In genomic region chr20:24572862-24573261, GRCh38 we compare ENCODE assay signal across 21 cellular contexts.
DNase-seq lines count a peak whose midpoint lies in the region; ATAC-seq and TF ChIP-seq lines count a peak whose summit lies in the region.
"Had no signal": no experiment of that assay in that cellular context is flagged by ENCODE, and none has a peak within 500 bp of the region (broad histone marks: within the 10 kb centered on the region; RNA-seq: fewer than 3 reads in every experiment).

No MANE protein-coding gene starts in this region.

- intact Hi-C loops in esophagus muscularis mucosa (cut with DNase I) = no loop called here

- no peak for TF ChIP-seq EP300 in esophagus muscularis mucosa (IDR thresholded peaks at IDR 0.05)

- H3K27me3 ChIP-seq in esophagus muscularis mucosa = no peaks in the 10 kb centered on the region
- H3K27me3 ChIP-seq in foreskin keratinocyte = no peaks in the 10 kb centered on the region
- H3K27me3 ChIP-seq: BLaER1 had no signal

- no peaks in the 10 kb centered on the region for H3K36me3 Mint-ChIP-seq in osteocyte (ENCODE audit: unreplicated experiment)
- H3K36me3 Mint-ChIP-seq: CD4-positive, CD25-positive, alpha-beta regulatory T cell; CD8-positive, alpha-beta T cell had no signal

- DNase-seq in esophagus muscularis mucosa (ENCODE audit: extremely low spot score) = peak; percentile 57
- peak; percentile 65 for DNase-seq in osteocyte (ENCODE audit: extremely low spot score, unreplicated experiment)
- DNase-seq in foreskin keratinocyte = no peak
- DNase-seq: Caco-2; CD4-positive, CD25-positive, alpha-beta regulatory T cell; CD8-positive, alpha-beta T cell; DMS 273 treated with DMSO at 0.1 percent for 48 hours; DMS53; DMS79 treated with DMSO at 0.1 percent for 48 hours; GF-D8; GOT3; H7; HCEC 1CT had no signal

- H3K4me3 Mint-ChIP-seq in osteocyte (ENCODE audit: unreplicated experiment) = no peak overlapping the region
- H3K4me3 Mint-ChIP-seq: B cell; CD4-positive, CD25-positive, alpha-beta regulatory T cell; CD8-positive, alpha-beta T cell had no signal

- no peak for TF ChIP-seq POLR2A in esophagus muscularis mucosa (IDR thresholded peaks at IDR 0.05; ENCODE audit: low read depth)

- H3K4me3 ChIP-seq in esophagus muscularis mucosa = no peak overlapping the region
- H3K4me3 ChIP-seq: BLaER1 had no signal

- H3K36me3 ChIP-seq in esophagus muscularis mucosa = no peaks in the 10 kb centered on the region
- H3K36me3 ChIP-seq: BLaER1 had no signal

- TF ChIP-seq CTCF in esophagus muscularis mucosa (IDR thresholded peaks at IDR 0.05) = no peak
- no peak for TF ChIP-seq CTCF in osteocyte (IDR thresholded peaks at IDR 0.05)
- no peak for TF ChIP-seq CTCF in foreskin keratinocyte (conservative IDR thresholded peaks at IDR 0.05)

- H3K4me1 Mint-ChIP-seq in osteocyte (ENCODE audit: unreplicated experiment) = no peaks in the 10 kb centered on the region
- H3K4me1 Mint-ChIP-seq: CD4-positive, CD25-positive, alpha-beta regulatory T cell had no signal

- H3K4me1 ChIP-seq in esophagus muscularis mucosa (no peaks in the 10 kb centered on the region), foreskin keratinocyte (no peaks in the 10 kb centered on the region)
- H3K4me1 ChIP-seq: Caco-2 had no signal

- WGBS in esophagus muscularis mucosa = 92% methylated on average over 5 of the region's 5 CpGs

- peak overlapping the region; percentile 35 for H3K27ac ChIP-seq in angular gyrus (ENCODE audit: low read depth, low read length)
- no peak overlapping the region for H3K27ac ChIP-seq in esophagus muscularis mucosa (replicated peaks in 1 of 4)
- peak overlapping the region; percentile 9 for H3K27ac ChIP-seq in temporal lobe (ENCODE audit: low read depth, low read length)
- no peak overlapping the region for H3K27ac ChIP-seq in foreskin keratinocyte
- H3K27ac ChIP-seq: BLaER1, C4-2B had no signal

- no peaks in the 10 kb centered on the region for H3K9me3 ChIP-seq in esophagus muscularis mucosa
- H3K9me3 ChIP-seq: BLaER1, Caco-2 had no signal

- peaks cover 4% of the 10 kb centered on the region for H3K9me3 Mint-ChIP-seq in osteocyte (ENCODE audit: unreplicated experiment)
- H3K9me3 Mint-ChIP-seq: CD4-positive, CD25-positive, alpha-beta regulatory T cell; CD8-positive, alpha-beta T cell had no signal

- ATAC-seq in HG03097 (IDR thresholded peaks at IDR 0.05; ENCODE audit: low FRiP score, unreplicated experiment) = no peak
- no peak for ATAC-seq in foreskin keratinocyte
- ATAC-seq in GM19467 (IDR thresholded peaks at IDR 0.05; ENCODE audit: unreplicated experiment) = no peak
- ATAC-seq in HG03175 (IDR thresholded peaks at IDR 0.05; ENCODE audit: unreplicated experiment) = no peak
- ATAC-seq: CD8-positive, alpha-beta T cell had no signal

- no peak overlapping the region for H3K27ac Mint-ChIP-seq in osteocyte (ENCODE audit: unreplicated experiment)
- H3K27ac Mint-ChIP-seq: B cell; CD4-positive, CD25-positive, alpha-beta regulatory T cell; CD8-positive, alpha-beta T cell had no signal

- H3K27me3 Mint-ChIP-seq in osteocyte (ENCODE audit: unreplicated experiment) = no peaks in the 10 kb centered on the region
- H3K27me3 Mint-ChIP-seq: B cell; CD4-positive, CD25-positive, alpha-beta regulatory T cell had no signal

Comparison
In these comparisons a context has a peak if more than half of its experiments do, and no peak if none do; other contexts are left out.
1. H3K27ac ChIP-seq: peak in angular gyrus (single experiment) and temporal lobe (single experiment); none in esophagus muscularis mucosa (0 of 4) and foreskin keratinocyte (single experiment).
2. DNase-seq: peak in esophagus muscularis mucosa (single experiment) and osteocyte (single experiment); none in foreskin keratinocyte (0 of 2).